In the genomic region with DNA sequence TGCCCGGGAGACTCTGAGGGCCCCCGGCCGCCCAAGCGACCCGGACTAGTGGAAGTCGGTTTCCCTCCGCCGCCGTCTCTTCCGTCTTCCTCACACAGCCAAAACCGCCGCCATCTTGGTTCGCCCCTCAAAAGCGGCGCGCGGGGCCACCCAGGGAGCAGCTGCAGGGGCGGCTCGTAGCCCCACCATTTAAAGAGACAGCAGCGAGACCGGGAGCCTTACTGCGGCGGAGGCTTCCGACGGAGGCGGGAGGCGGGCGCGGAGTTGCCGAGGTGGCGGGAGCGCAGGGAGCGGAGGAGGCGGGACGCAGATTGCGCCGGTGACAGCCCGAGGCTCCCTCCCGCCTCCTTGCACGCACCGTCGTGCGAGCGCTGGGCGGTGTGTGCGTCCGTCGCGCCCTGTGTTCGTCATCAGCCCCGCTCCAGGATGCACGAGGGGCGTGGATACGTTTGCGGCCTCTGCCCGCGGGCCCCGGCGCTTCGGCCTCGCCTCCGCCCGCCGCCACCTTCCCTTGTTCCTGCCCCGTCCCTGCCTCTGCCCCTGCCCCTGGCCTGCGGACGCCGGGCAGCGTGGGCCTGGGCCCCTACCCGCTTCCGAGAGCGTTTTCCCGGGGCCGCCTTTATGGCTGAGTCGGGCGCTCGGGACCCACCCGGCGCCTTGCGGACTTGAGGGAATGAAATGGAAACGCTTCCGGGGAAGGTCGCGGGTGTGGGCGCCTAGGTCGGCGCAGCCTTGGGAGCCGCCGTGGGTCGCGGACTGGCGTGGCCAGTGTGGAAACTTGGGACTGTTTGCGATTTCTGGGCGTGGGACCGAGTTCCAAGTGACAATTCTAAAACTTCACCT, we compare ENCODE assay signal across 8 cellular contexts. TPM values are rescaled to one million over a fixed set of nuclear protein-coding genes. Genes with fewer than 3 reads are reported as not detected.
DNase-seq lines count a peak whose midpoint lies in the region; ATAC-seq and TF ChIP-seq lines count a peak whose summit lies in the region.

PPP4R3A (minus strand) TSS at position 140 of the 843 bp plus-strand sequence. CDS start 663 bp downstream, outside the sequence.

- H3K9ac ChIP-seq in PC-3 (ENCODE audit: low read length) (peak within 1 kb of the TSS; percentile 100), mucosa of rectum (ENCODE audit: low read depth in 1 of 2, low read length in 2 of 2) (peak within 1 kb of the TSS; percentile 94 to 98)

- H3K4me1 ChIP-seq in PC-3 (ENCODE audit: insufficient read depth, low read length) (peaks cover 15% of the 10 kb centered on the region), mucosa of rectum (ENCODE audit: control insufficient read depth in 2 of 2, insufficient read depth in 2 of 2, low read length in 2 of 2) (peaks cover 4% of the 10 kb centered on the region in 2 donors)

- H3K27me3 ChIP-seq in PC-3 (ENCODE audit: low read length) (no peaks in the 10 kb centered on the region), mucosa of rectum (ENCODE audit: control insufficient read depth in 2 of 2, insufficient read depth in 2 of 2, low read length in 2 of 2) (no peaks in the 10 kb centered on the region)

- H3K36me3 ChIP-seq in PC-3 (ENCODE audit: low read depth, low read length): peaks cover 15% of the 10 kb centered on the region; the same call in 1 of the 2 replicates
- H3K36me3 ChIP-seq in mucosa of rectum (ENCODE audit: control insufficient read depth in 2 of 2, insufficient read depth in 2 of 2, low read length in 2 of 2): peaks cover 3 to 6% of the 10 kb centered on the region in 2 donors

- peaks cover 35% of the 10 kb centered on the region for H4K20me1 ChIP-seq in PC-3 (ENCODE audit: low read length)

- BruUV-seq in PC-3 (replicated peaks; lab: Mats Ljungman, UMichigan): TSS peak; percentile 96

- no peaks in the 10 kb centered on the region for H3F3A ChIP-seq in PC-3 (ENCODE audit: low read length, unreplicated experiment)

- peak within 1 kb of the TSS; percentile 88 for H3K4me2 ChIP-seq in PC-3 (ENCODE audit: low read length)

- no peaks in the 10 kb centered on the region for H3K9me2 ChIP-seq in PC-3 (replicated peaks; ENCODE audit: low read length)

- H3K9me3 ChIP-seq in PC-3 (ENCODE audit: low read length): no peaks in the 10 kb centered on the region
- no peaks in the 10 kb centered on the region for H3K9me3 ChIP-seq in mucosa of rectum (ENCODE audit: control insufficient read depth in 2 of 2, low read length in 2 of 2)

- no peak; the same call in 1 of the 2 replicates for TF ChIP-seq EP300 in Ishikawa (IDR thresholded peaks at IDR 0.05; ENCODE audit: borderline replicate concordance)

- peaks cover 50% of the 10 kb centered on the region for H3K79me2 ChIP-seq in PC-3 (ENCODE audit: low read length)

- peak within 1 kb of the TSS; percentile 96 for H3K27ac ChIP-seq in PC-3 (ENCODE audit: low read length)
- H3K27ac ChIP-seq in mucosa of rectum (ENCODE audit: low read depth in 2 of 2, low read length in 2 of 2): peak within 1 kb of the TSS; percentile 99

- peak within 1 kb of the TSS; percentile 90 for H3K4me3 ChIP-seq in PC-3 (ENCODE audit: low read length)
- H3K4me3 ChIP-seq in epithelial cell of proximal tubule (ENCODE audit: low read depth, low read length): peak within 1 kb of the TSS; percentile 78
- peak within 1 kb of the TSS; percentile 75 to 87 for H3K4me3 ChIP-seq in mucosa of rectum (ENCODE audit: low read length in 2 of 2)

- TF ChIP-seq CTCF in PC-3 (conservative IDR thresholded peaks at IDR 0.05; ENCODE audit: low read depth, low read length): no peak
- no peak for TF ChIP-seq CTCF in epithelial cell of proximal tubule (conservative IDR thresholded peaks at IDR 0.05; ENCODE audit: low read depth, low read length)

- DNase-seq in DMS114 treated with DMSO at 0.1 percent for 48 hours (lab: John Stamatoyannopoulos, UW; ENCODE audit: unreplicated experiment): peak; percentile 82
- DNase-seq in PC-3: peak; percentile 95
- DNase-seq in activated T-cell treated with anti-CD3 and anti-CD28 coated beads for 48 hours (ENCODE audit: low read depth): peak; percentile 94
- DNase-seq in epithelial cell of proximal tubule (ENCODE audit: low read depth): peak; percentile 38
- peak; percentile 94 for DNase-seq in stimulated activated CD8-positive, alpha-beta memory T cell treated with anti-CD3 and anti-CD28 coated beads, Interleukin-4, amount 100 ng/mL, for 48 hours

- peak; percentile 81 for ATAC-seq in GM21576 (IDR thresholded peaks at IDR 0.05; ENCODE audit: unreplicated experiment)
- peak; percentile 87 for ATAC-seq in PC-3

- intact Hi-C loops in PC-3 (cut with micrococcal nuclease): no loop called here

- CTCF ChIA-PET in PC-3 (lab: Charles Lee): no interaction called here

- peak within 1 kb of the TSS; percentile 94 for H2AFZ ChIP-seq in PC-3 (ENCODE audit: low read length)

- POLR2A ChIA-PET in PC-3 (lab: Charles Lee; ENCODE audit: unreplicated experiment): interaction anchor here (0.5 kb wide), 1 partner anchor 832 kb away, joined by 4 read pairs; no protein-coding TSS in a partner anchor

- TF ChIP-seq RAD21 in Ishikawa (IDR thresholded peaks at IDR 0.05; ENCODE audit: low read depth): no peak

TF ChIP-seq in Ishikawa, 13 proteins besides CTCF, POLR2A, EP300 and RAD21:
- TF ChIP-seq NFIC (IDR thresholded peaks at IDR 0.05) (peak; percentile 9; the same call in 1 of the 2 replicates), ZBTB7A (IDR thresholded peaks at IDR 0.05; ENCODE audit: low read depth) (no peak), CEBPB (IDR thresholded peaks at IDR 0.05) (no peak), USF1 (IDR thresholded peaks at IDR 0.05) (peak; percentile 26; the same call in 1 of the 2 replicates), TAF1 (IDR thresholded peaks at IDR 0.05; ENCODE audit: low read depth) (peak; percentile 100), TEAD4 (IDR thresholded peaks at IDR 0.05) (no peak), CREB1 (IDR thresholded peaks at IDR 0.05; ENCODE audit: low read depth) (peak; percentile 95), FOXM1 (IDR thresholded peaks at IDR 0.05; ENCODE audit: borderline replicate concordance, low read depth) (0 out of 2 replicates have a peak, but pooled peaks have one; percentile 16), TCF12 (IDR thresholded peaks at IDR 0.05; ENCODE audit: low read depth) (peak; percentile 53; the same call in 1 of the 2 replicates), EGR1 (IDR thresholded peaks at IDR 0.05) (peak; percentile 63), YY1 (IDR thresholded peaks at IDR 0.05; ENCODE audit: low read depth) (peak; percentile 97), REST (IDR thresholded peaks at IDR 0.05; ENCODE audit: low read depth) (no peak)
- TF ChIP-seq, protein P1, sequence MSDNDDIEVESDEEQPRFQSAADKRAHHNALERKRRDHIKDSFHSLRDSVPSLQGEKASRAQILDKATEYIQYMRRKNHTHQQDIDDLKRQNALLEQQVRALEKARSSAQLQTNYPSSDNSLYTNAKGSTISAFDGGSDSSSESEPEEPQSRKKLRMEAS (IDR thresholded peaks at IDR 0.05): peak; percentile 91

RNA-seq across cellular contexts. Expression of gene PPP4R3A, which starts in this region (rescaled TPM):
- total RNA-seq in PC-3 (2014; rRNA removed) (74.4 and 82.9 TPM in 2 replicates), epithelial cell of proximal tubule (31.0 and 49.0 TPM in 2 replicates)

Comparison
In these comparisons a context has a peak if more than half of its experiments do, and no peak if none do; other contexts are left out.
1. Peak in every context shown above with its lines: DNase-seq, ATAC-seq, H3K4me3 ChIP-seq and H3K27ac ChIP-seq.
2. DNase-seq: peak in every context shown above with its lines; median percentile 95 in PC-3; 94 in activated T-cell treated with anti-CD3 and anti-CD28 coated beads for 48 hours; 94 in stimulated activated CD8-positive, alpha-beta memory T cell treated with anti-CD3 and anti-CD28 coated beads, Interleukin-4, amount 100 ng/mL, for 48 hours; 82 in DMS114 treated with DMSO at 0.1 percent for 48 hours; 38 in epithelial cell of proximal tubule.